10 cellular contexts compared by ENCODE assay signal in the genomic region with DNA sequence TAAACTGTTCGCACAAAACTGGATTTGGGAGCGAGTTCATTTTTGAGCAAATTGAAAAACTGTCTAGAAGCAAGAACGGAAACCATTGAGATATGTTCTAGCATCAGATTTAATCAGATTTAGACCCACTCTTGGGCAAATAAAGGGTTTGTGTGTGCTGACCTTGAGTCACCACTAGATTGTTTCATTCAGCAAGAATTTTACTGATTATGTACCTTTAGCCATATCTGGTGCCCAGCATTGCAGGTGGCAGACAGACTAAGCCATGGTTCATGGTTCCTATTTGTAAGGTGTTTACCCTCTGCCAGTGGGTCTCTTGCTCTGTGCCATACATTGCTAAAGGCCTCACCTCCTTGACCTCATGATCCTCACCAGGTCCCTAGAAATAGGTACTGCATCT. TPM values are rescaled to one million over a fixed set of nuclear protein-coding genes. Genes with fewer than 3 reads are reported as not detected.
DNase-seq lines count a peak whose midpoint lies in the region; ATAC-seq lines count a peak whose summit lies in the region.
"Had no signal": no experiment of that assay in that cellular context is flagged by ENCODE, and none has a peak within 500 bp of the region (broad histone marks: within the 10 kb centered on the region; RNA-seq: fewer than 3 reads in every experiment).

No MANE protein-coding gene starts in this region.

- H3K27me3 ChIP-seq in stomach smooth muscle (ENCODE audit: control insufficient read depth in 1 of 2, insufficient read depth in 2 of 2, low read length in 2 of 2), result no peaks in the 10 kb centered on the region

- H3K4me1 Mint-ChIP-seq in activated T-cell treated with anti-CD3 and anti-CD28 coated beads, Interleukin-2, amount 50 U/mL, for 72 hours (ENCODE audit: low read depth), result peaks cover 51% of the 10 kb centered on the region
- H3K4me1 Mint-ChIP-seq in activated T-helper 1 cell treated with anti-CD3 and anti-CD28 coated beads, Interleukin-12 subunit alpha, Interleukin-12 subunit beta, Interleukin-2, Interleukin-4 antibody, amounts not matched to agents 30 ng/mL and 10 ng/mL and 1 ng/mL, durations not matched to agents 14 hours and 24 hours and 36 hours (ENCODE audit: low read depth), result peaks cover 31% of the 10 kb centered on the region

- H3K9me3 ChIP-seq in iPS-18c (ENCODE audit: control insufficient read depth, insufficient read depth, low read length) (no peaks in the 10 kb centered on the region), stomach smooth muscle (ENCODE audit: control insufficient read depth in 2 of 2, low read length in 2 of 2) (no peaks in the 10 kb centered on the region)

- peaks cover 20% of the 10 kb centered on the region for H3K4me1 ChIP-seq in stomach smooth muscle (ENCODE audit: control insufficient read depth, insufficient read depth, low read length)

- peak overlapping the region; percentile 84 for H3K27ac Mint-ChIP-seq in activated T-cell treated with anti-CD3 and anti-CD28 coated beads, Interleukin-2, amount 50 U/mL, for 72 hours
- peak overlapping the region; percentile 96 for H3K27ac Mint-ChIP-seq in activated T-helper 1 cell treated with anti-CD3 and anti-CD28 coated beads, Interleukin-12 subunit alpha, Interleukin-12 subunit beta, Interleukin-2, Interleukin-4 antibody, amounts not matched to agents 30 ng/mL and 10 ng/mL and 1 ng/mL, durations not matched to agents 14 hours and 24 hours and 36 hours

- intact Hi-C loops in activated T-helper 1 cell treated with anti-CD3 and anti-CD28 coated beads, Interleukin-12 subunit alpha, Interleukin-12 subunit beta, Interleukin-2, Interleukin-4 antibody, amounts not matched to agents 30 ng/mL and 10 ng/mL and 1 ng/mL, durations not matched to agents 14 hours and 24 hours and 36 hours (cut with micrococcal nuclease), result loop anchor here (5.0 kb wide), 1 partner anchor 679 kb away; the partner anchor contains the start of gene AHDC1

- H3K4me3 ChIP-seq in iPS-18c (ENCODE audit: insufficient read depth, low read depth, low read length), result peak overlapping the region; percentile 94
- H3K4me3 ChIP-seq in stomach smooth muscle (ENCODE audit: low read length in 2 of 2), result peak overlapping the region; percentile 66 to 93

- H3K4me3 Mint-ChIP-seq in activated T-cell treated with anti-CD3 and anti-CD28 coated beads, Interleukin-2, amount 50 U/mL, for 72 hours, result peak overlapping the region; percentile 93
- H3K4me3 Mint-ChIP-seq in activated T-helper 1 cell treated with anti-CD3 and anti-CD28 coated beads, Interleukin-12 subunit alpha, Interleukin-12 subunit beta, Interleukin-2, Interleukin-4 antibody, amounts not matched to agents 30 ng/mL and 10 ng/mL and 1 ng/mL, durations not matched to agents 14 hours and 24 hours and 36 hours, result peak overlapping the region; percentile 97

- peak overlapping the region; percentile 42 to 86 for H3K9ac ChIP-seq in stomach smooth muscle (ENCODE audit: low read length in 2 of 2)

- H3K36me3 Mint-ChIP-seq in activated T-cell treated with anti-CD3 and anti-CD28 coated beads, Interleukin-2, amount 50 U/mL, for 72 hours (ENCODE audit: insufficient read depth in 2 of 2), result peaks cover 13 to 20% of the 10 kb centered on the region in 2 donors
- peaks cover 27% of the 10 kb centered on the region for H3K36me3 Mint-ChIP-seq in activated T-helper 1 cell treated with anti-CD3 and anti-CD28 coated beads, Interleukin-12 subunit alpha, Interleukin-12 subunit beta, Interleukin-2, Interleukin-4 antibody, amounts not matched to agents 30 ng/mL and 10 ng/mL and 1 ng/mL, durations not matched to agents 14 hours and 24 hours and 36 hours (ENCODE audit: low read depth)

- ATAC-seq in activated T-cell treated with anti-CD3 and anti-CD28 coated beads, Interleukin-2, amount 50 U/mL, for 72 hours (replicated peaks in 1 of 2), result no peak
- no peak for ATAC-seq in HG03439 (IDR thresholded peaks at IDR 0.05; ENCODE audit: unreplicated experiment)

- no peak overlapping the region for H3K27ac ChIP-seq in stomach smooth muscle (ENCODE audit: low read length)

- H3K27me3 Mint-ChIP-seq in activated T-cell treated with anti-CD3 and anti-CD28 coated beads, Interleukin-2, amount 50 U/mL, for 72 hours (ENCODE audit: low read depth), result no peaks in the 10 kb centered on the region
- peaks cover 2% of the 10 kb centered on the region for H3K27me3 Mint-ChIP-seq in activated T-helper 1 cell treated with anti-CD3 and anti-CD28 coated beads, Interleukin-12 subunit alpha, Interleukin-12 subunit beta, Interleukin-2, Interleukin-4 antibody, amounts not matched to agents 30 ng/mL and 10 ng/mL and 1 ng/mL, durations not matched to agents 14 hours and 24 hours and 36 hours (ENCODE audit: insufficient read depth)

- no peak for DNase-seq in activated T-cell treated with anti-CD3 and anti-CD28 coated beads, Interleukin-2, amount 50 U/mL, for 72 hours
- no peak for DNase-seq in activated T-cell treated with anti-CD3 and anti-CD28 coated beads, Interleukin-2, amount 50 U/mL, for 1 hour
- DNase-seq in activated T-helper 1 cell treated with anti-CD3 and anti-CD28 coated beads, Interleukin-12 subunit alpha, Interleukin-12 subunit beta, Interleukin-2, Interleukin-4 antibody, amounts not matched to agents 30 ng/mL and 10 ng/mL and 1 ng/mL, durations not matched to agents 14 hours and 24 hours and 36 hours (ENCODE audit: low spot score), result no peak
- no peak for DNase-seq in stimulated activated CD4-positive, alpha-beta T cell treated with anti-CD3 and anti-CD28 coated beads, Interleukin-4, amount 100 ng/mL, for 4 hours
- no peak for DNase-seq in NCI-H146 treated with DMSO at 0.1 percent for 48 hours (lab: John Stamatoyannopoulos, UW; ENCODE audit: unreplicated experiment)
- DNase-seq: NCI-H2107; stimulated activated naive CD4-positive, alpha-beta T cell treated with Interleukin-2 at 50 U/mL for 16 hours had no signal

- no peaks in the 10 kb centered on the region for H3K9me3 Mint-ChIP-seq in activated T-cell treated with anti-CD3 and anti-CD28 coated beads, Interleukin-2, amount 50 U/mL, for 72 hours
- H3K9me3 Mint-ChIP-seq in activated T-helper 1 cell treated with anti-CD3 and anti-CD28 coated beads, Interleukin-12 subunit alpha, Interleukin-12 subunit beta, Interleukin-2, Interleukin-4 antibody, amounts not matched to agents 30 ng/mL and 10 ng/mL and 1 ng/mL, durations not matched to agents 14 hours and 24 hours and 36 hours, result no peaks in the 10 kb centered on the region

- peaks cover 11 to 15% of the 10 kb centered on the region in 2 donors for H3K36me3 ChIP-seq in stomach smooth muscle (ENCODE audit: control insufficient read depth in 2 of 2, insufficient read depth in 2 of 2, low read length in 2 of 2)

RNA-seq across cellular contexts. Expression of gene NUDC, which starts 1.4 kb away (rescaled TPM):
- total RNA-seq in activated T-cell treated with anti-CD3 and anti-CD28 coated beads, Interleukin-2, amount 50 U/mL, for 72 hours, result 10 to 100 TPM; 61.6 to 78.5 TPM
- 151 and 152 TPM in 2 replicates for total RNA-seq in activated T-helper 1 cell treated with anti-CD3 and anti-CD28 coated beads, Interleukin-12 subunit alpha, Interleukin-12 subunit beta, Interleukin-2, Interleukin-4 antibody, amounts not matched to agents 30 ng/mL and 10 ng/mL and 1 ng/mL, durations not matched to agents 14 hours and 24 hours and 36 hours

RNA-seq across cellular contexts. Expression of gene NR0B2, which starts 9.1 kb away (rescaled TPM):
- not detected for total RNA-seq in activated T-cell treated with anti-CD3 and anti-CD28 coated beads, Interleukin-2, amount 50 U/mL, for 72 hours
- not detected in 2 replicates for total RNA-seq in activated T-helper 1 cell treated with anti-CD3 and anti-CD28 coated beads, Interleukin-12 subunit alpha, Interleukin-12 subunit beta, Interleukin-2, Interleukin-4 antibody, amounts not matched to agents 30 ng/mL and 10 ng/mL and 1 ng/mL, durations not matched to agents 14 hours and 24 hours and 36 hours

RNA-seq across cellular contexts. Expression of gene GPATCH3, which starts 22.6 kb away (rescaled TPM):
- 10 to 100 TPM; 10.9 to 11.9 TPM for total RNA-seq in activated T-cell treated with anti-CD3 and anti-CD28 coated beads, Interleukin-2, amount 50 U/mL, for 72 hours
- total RNA-seq in activated T-helper 1 cell treated with anti-CD3 and anti-CD28 coated beads, Interleukin-12 subunit alpha, Interleukin-12 subunit beta, Interleukin-2, Interleukin-4 antibody, amounts not matched to agents 30 ng/mL and 10 ng/mL and 1 ng/mL, durations not matched to agents 14 hours and 24 hours and 36 hours, result 15.6 and 15.7 TPM in 2 replicates

RNA-seq across cellular contexts. Expression of gene GPN2, which starts 32.8 kb away (rescaled TPM):
- total RNA-seq in activated T-cell treated with anti-CD3 and anti-CD28 coated beads, Interleukin-2, amount 50 U/mL, for 72 hours, result 10 to 100 TPM; 54.8 to 55.5 TPM
- total RNA-seq in activated T-helper 1 cell treated with anti-CD3 and anti-CD28 coated beads, Interleukin-12 subunit alpha, Interleukin-12 subunit beta, Interleukin-2, Interleukin-4 antibody, amounts not matched to agents 30 ng/mL and 10 ng/mL and 1 ng/mL, durations not matched to agents 14 hours and 24 hours and 36 hours, result 46.4 and 51.9 TPM in 2 replicates

RNA-seq across cellular contexts. Expression of gene KDF1, which starts 37.4 kb away (rescaled TPM):
- 1 to 10 TPM; 1.1 TPM for total RNA-seq in activated T-cell treated with anti-CD3 and anti-CD28 coated beads, Interleukin-2, amount 50 U/mL, for 72 hours
- not detected in 2 replicates for total RNA-seq in activated T-helper 1 cell treated with anti-CD3 and anti-CD28 coated beads, Interleukin-12 subunit alpha, Interleukin-12 subunit beta, Interleukin-2, Interleukin-4 antibody, amounts not matched to agents 30 ng/mL and 10 ng/mL and 1 ng/mL, durations not matched to agents 14 hours and 24 hours and 36 hours
